In the genomic region with DNA sequence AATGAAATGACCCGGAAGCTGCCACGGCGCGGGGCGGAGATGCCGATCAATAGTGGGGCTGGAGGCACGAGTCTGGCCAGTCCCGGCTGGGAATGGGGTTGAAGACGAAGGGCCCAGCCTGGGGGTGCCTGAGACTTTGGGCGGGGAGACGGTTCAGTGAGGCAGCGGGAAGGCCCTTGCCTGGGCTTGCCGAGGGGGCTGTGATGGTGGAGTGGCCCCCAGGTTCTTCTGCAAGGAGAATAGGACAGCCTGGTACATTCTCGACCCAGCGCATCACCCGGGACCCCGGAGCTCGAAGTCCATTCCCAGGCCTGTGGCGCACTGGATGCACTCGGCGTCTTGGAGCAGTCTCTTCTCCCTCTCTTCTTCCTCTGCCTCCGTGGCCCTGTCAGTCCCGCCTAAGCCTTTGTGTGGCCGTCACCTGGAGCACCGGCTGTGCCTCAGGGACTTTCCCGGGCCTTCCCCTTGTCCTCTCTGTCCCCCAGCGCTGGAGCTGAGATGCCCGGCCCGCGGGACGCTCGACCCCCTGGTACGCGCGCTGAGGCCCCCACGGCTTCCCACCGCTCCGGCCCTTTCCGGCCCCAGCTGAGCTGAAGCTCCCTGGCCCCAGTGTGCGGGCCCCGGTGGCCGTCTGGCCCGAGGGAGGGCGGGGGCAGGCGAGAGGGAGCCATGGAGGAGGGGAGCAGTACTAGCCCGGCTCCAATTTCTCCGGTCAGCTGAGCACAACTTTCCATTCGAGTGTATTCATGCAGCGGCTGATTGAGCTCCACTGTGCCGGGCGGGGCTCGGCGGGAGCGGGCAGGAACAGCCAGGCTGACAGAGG, we compare ENCODE assay signal across 10 cellular contexts. TPM values are rescaled to one million over a fixed set of nuclear protein-coding genes. Genes with fewer than 3 reads are reported as not detected.
DNase-seq lines count a peak whose midpoint lies in the region; ATAC-seq and TF ChIP-seq lines count a peak whose summit lies in the region.
"Had no signal": no experiment of that assay in that cellular context is flagged by ENCODE, and none has a peak within 500 bp of the region (broad histone marks: within the 10 kb centered on the region; RNA-seq: fewer than 3 reads in every experiment).

No MANE protein-coding gene starts in this region.

- peaks cover 0 to 13% of the 10 kb centered on the region in 2 donors for H3K36me3 ChIP-seq in neuronal stem cell (replicated peaks in 1 of 2; ENCODE audit: control insufficient read depth in 2 of 2, insufficient read depth in 2 of 2, low read length in 2 of 2)

- H3K9ac ChIP-seq in neuronal stem cell (ENCODE audit: low read depth, low read length, poor library complexity) = no peak overlapping the region

- H3K18ac ChIP-seq in neuronal stem cell (ENCODE audit: low read length) = peak overlapping the region; percentile 95

- peaks cover 7 to 54% of the 10 kb centered on the region in 2 donors for H3K4me1 ChIP-seq in neuronal stem cell (ENCODE audit: control insufficient read depth in 2 of 2, insufficient read depth in 1 of 2, low read depth in 1 of 2, low read length in 2 of 2)

- peak overlapping the region; percentile 3 to 44 for H3K4me3 ChIP-seq in neuronal stem cell (ENCODE audit: low read length in 2 of 2)

- no peak overlapping the region for H3K4ac ChIP-seq in neuronal stem cell (ENCODE audit: low read length)

- peak overlapping the region; percentile 18 for H3K23ac ChIP-seq in neuronal stem cell (ENCODE audit: low read depth, low read length, poor library complexity)

- no CpG with 5 or more reads among the region's 54 CpGs for WGBS in neuronal stem cell (ENCODE audit: extremely low coverage in 2 of 2, insufficient read length in 2 of 2, insufficient replicate concordance in 1 of 2), 2 donors

- peaks cover under 1% of the 10 kb centered on the region for H3K79me1 ChIP-seq in neuronal stem cell (ENCODE audit: low read depth, low read length)

- H2BK5ac ChIP-seq in neuronal stem cell (ENCODE audit: low read length) = no peak overlapping the region

- peak overlapping the region; percentile 78 for H2AK5ac ChIP-seq in neuronal stem cell (ENCODE audit: low read depth, low read length)

- H3K9me3 ChIP-seq in neuronal stem cell (replicated peaks in 1 of 2; ENCODE audit: control insufficient read depth in 2 of 2, insufficient read depth in 1 of 2, low read depth in 1 of 2, low read length in 2 of 2) = peaks cover 4 to 17% of the 10 kb centered on the region in 2 donors

- no peak overlapping the region for H4K91ac ChIP-seq in neuronal stem cell (ENCODE audit: low read depth, low read length, poor library complexity)

- no peak for ATAC-seq in HG02840 (IDR thresholded peaks at IDR 0.05; ENCODE audit: low FRiP score, unreplicated experiment)
- no peak for ATAC-seq in omental fat pad (ENCODE audit: low FRiP score)

- H2BK120ac ChIP-seq in neuronal stem cell (ENCODE audit: low read depth, low read length) = no peak overlapping the region

- peak overlapping the region; percentile 92 for H3K27ac ChIP-seq in neuronal stem cell (replicated peaks; ENCODE audit: low read length)

- peak overlapping the region; percentile 72 for H2BK15ac ChIP-seq in neuronal stem cell (ENCODE audit: low read length)

- H3K14ac ChIP-seq in neuronal stem cell (ENCODE audit: low read length) = no peak overlapping the region

- no peak overlapping the region for H2BK12ac ChIP-seq in neuronal stem cell (ENCODE audit: low read length)

- peaks cover 0 to 94% (median 11%) of the 10 kb centered on the region in 3 experiments for H3K27me3 ChIP-seq in neuronal stem cell (ENCODE audit: control insufficient read depth in 3 of 3, insufficient read depth in 3 of 3, low read depth in 1 of 3, low read length in 3 of 3)

- no peak overlapping the region for H4K8ac ChIP-seq in neuronal stem cell (ENCODE audit: low read depth, low read length)

- H3K4me2 ChIP-seq in neuronal stem cell (ENCODE audit: insufficient read depth, low read length, poor library complexity, severe bottlenecking) = peak overlapping the region; percentile 58

- DNase-seq in DMS153 treated with DMSO at 0.1 percent for 48 hours (lab: John Stamatoyannopoulos, UW; ENCODE audit: unreplicated experiment) = peak; percentile 71
- peak; percentile 78 for DNase-seq in NCI-H510A treated with DMSO at 0.1 percent for 48 hours (lab: John Stamatoyannopoulos, UW)
- DNase-seq in fibroblast of peridontal ligament (ENCODE audit: extremely low read depth) = peak; percentile 57
- peak; percentile 94 for DNase-seq in neuronal stem cell (ENCODE audit: low spot score)
- DNase-seq in stimulated activated naive CD4-positive, alpha-beta T cell treated with Interleukin-2 at 50 U/mL for 16 hours (lab: John Stamatoyannopoulos, UW) = no peak
- DNase-seq in stimulated activated CD4-positive, alpha-beta T cell treated with anti-CD3 and anti-CD28 coated beads, Interleukin-15, amount 100 ng/mL, for 24 hours = no peak
- DNase-seq in omental fat pad (ENCODE audit: low spot score) = no peak
- DNase-seq: activated naive CD4-positive, alpha-beta T cell treated with Interleukin-2 at 50 U/mL for 16 hours; NCI-H2171 had no signal

- TF ChIP-seq CTCF in omental fat pad (IDR thresholded peaks at IDR 0.05) = no peak

- peak overlapping the region; percentile 92 for H2AFZ ChIP-seq in neuronal stem cell (ENCODE audit: low read length)

RNA-seq across cellular contexts. Expression of gene SIX3, which starts 8.0 kb away (rescaled TPM):
- polyA plus RNA-seq in neuronal stem cell (2013, experiment 1 of 2) = 171 TPM
- 176 TPM for polyA plus RNA-seq in neuronal stem cell (2013, experiment 2 of 2)
- not detected for total RNA-seq in omental fat pad

RNA-seq across cellular contexts. Expression of gene SIX2, which starts 59.7 kb away (rescaled TPM):
- polyA plus RNA-seq in neuronal stem cell (2013, experiment 1 of 2) = 0.15 TPM
- 0.22 TPM for polyA plus RNA-seq in neuronal stem cell (2013, experiment 2 of 2)
- 10 to 100 TPM in 3 of 4 donors, 1 to 10 TPM in 1; 3.6 to 26.3 (median 12.7) TPM for total RNA-seq in omental fat pad

Comparison
In these comparisons a context has a peak if more than half of its experiments do, and no peak if none do; other contexts are left out.
1. DNase-seq: peak in DMS153 treated with DMSO at 0.1 percent for 48 hours (single experiment), NCI-H510A treated with DMSO at 0.1 percent for 48 hours (single experiment), fibroblast of peridontal ligament (single experiment) and neuronal stem cell (single experiment); none in stimulated activated naive CD4-positive, alpha-beta T cell treated with Interleukin-2 at 50 U/mL for 16 hours (single experiment), stimulated activated CD4-positive, alpha-beta T cell treated with anti-CD3 and anti-CD28 coated beads, Interleukin-15, amount 100 ng/mL, for 24 hours (single experiment) and omental fat pad (single experiment).